ENCODE assay signal across 15 cellular contexts in genomic region chr3:177742273-177742672, GRCh38.
A peak's percentile ranks its signal among the peaks of the same experiment; 100 is the strongest.
DNase-seq lines count a peak whose midpoint lies in the region; ATAC-seq, FAIRE-seq and TF ChIP-seq lines count a peak whose summit lies in the region.
"Had no signal": no experiment of that assay in that cellular context is flagged by ENCODE, and none has a peak within 500 bp of the region (broad histone marks: within the 10 kb centered on the region; RNA-seq: fewer than 3 reads in every experiment).

No MANE protein-coding gene starts in this region.

- ATAC-seq in GM18867 (IDR thresholded peaks at IDR 0.05; ENCODE audit: unreplicated experiment) (peak; percentile 86), GM21526 (IDR thresholded peaks at IDR 0.05; ENCODE audit: low FRiP score, unreplicated experiment) (peak; percentile 68), HG02981 (IDR thresholded peaks at IDR 0.05; ENCODE audit: unreplicated experiment) (peak; percentile 67), GM12878 (peak; percentile 87), HG03196 (IDR thresholded peaks at IDR 0.05; ENCODE audit: unreplicated experiment) (no peak)
- ATAC-seq: activated T-cell treated with anti-CD3 and anti-CD28 coated beads, Interleukin-2, amount 50 U/mL, for 72 hours had no signal

- in situ Hi-C loops in GM12878 (cut with MboI) = no loop called here

- H3F3A ChIP-seq in smooth muscle cell (ENCODE audit: low read depth) = peaks cover 12% of the 10 kb centered on the region

- FAIRE-seq in GM12878 (lab: Jason Lieb, UNC) = no peak

- H3K9me3 ChIP-seq in GM12878 (replicated peaks; ENCODE audit: control insufficient read depth, insufficient read depth, low read length) (no peaks in the 10 kb centered on the region), smooth muscle cell (replicated peaks; ENCODE audit: low read depth) (no peaks in the 10 kb centered on the region)
- H3K9me3 ChIP-seq: neutrophil, vagina had no signal

- H4K20me1 ChIP-seq in GM12878 (ENCODE audit: control insufficient read depth, insufficient read depth) = no peaks in the 10 kb centered on the region
- H4K20me1 ChIP-seq in smooth muscle cell (ENCODE audit: low read depth) = no peaks in the 10 kb centered on the region

- TF ChIP-seq RAD21 in GM12878 (IDR thresholded peaks at IDR 0.05; ENCODE audit: insufficient read depth, low read depth, low read length) = no peak

- intact Hi-C loops in GM12878 (cut with micrococcal nuclease; ENCODE audit: unreplicated experiment) = no loop called here

- H3K79me2 ChIP-seq in GM12878 (ENCODE audit: control insufficient read depth, insufficient read depth, low read length) (no peaks in the 10 kb centered on the region), smooth muscle cell (ENCODE audit: low read depth) (no peaks in the 10 kb centered on the region)

- TF ChIP-seq POLR2A in GM12878 (IDR thresholded peaks at IDR 0.05; ENCODE audit: low read depth, low read length) = no peak

- H3K4me3 ChIP-seq in GM12878 (no peak overlapping the region), smooth muscle cell (no peak overlapping the region)
- H3K4me3 ChIP-seq: vagina had no signal

- no peaks in the 10 kb centered on the region for H3K4me1 ChIP-seq in GM12878 (ENCODE audit: control insufficient read depth, insufficient read depth, low read length)
- H3K4me1 ChIP-seq in smooth muscle cell (ENCODE audit: low read depth) = peaks cover 12% of the 10 kb centered on the region
- H3K4me1 ChIP-seq: vagina had no signal

- H3K4me2 ChIP-seq in GM12878 (ENCODE audit: control insufficient read depth, insufficient read depth) = no peak overlapping the region
- no peak overlapping the region for H3K4me2 ChIP-seq in smooth muscle cell

- DNase-seq in GM12878 (ENCODE audit: low read depth, low spot score) (no peak), mesenteric fat pad (ENCODE audit: low spot score) (no peak), smooth muscle cell (lab: John Stamatoyannopoulos, UW; ENCODE audit: unreplicated experiment) (no peak)
- DNase-seq in activated CD4-positive, alpha-beta T cell treated with anti-CD3 and anti-CD28 coated beads for 4 hours = no peak
- DNase-seq: activated T-cell treated with anti-CD3 and anti-CD28 coated beads, Interleukin-2, amount 50 U/mL, for 72 hours; HCEC 1CT; kidney glomerular epithelial cell; midbrain; SIG-M5 had no signal

- H3K27me3 ChIP-seq in GM12878 (replicated peaks in 1 of 2; ENCODE audit: control insufficient read depth in 2 of 2, insufficient read depth in 2 of 2, low read length in 1 of 2) = no peaks in the 10 kb centered on the region
- H3K27me3 ChIP-seq in smooth muscle cell (ENCODE audit: low read depth) = no peaks in the 10 kb centered on the region
- H3K27me3 ChIP-seq: neutrophil, vagina had no signal

- BruUV-seq in GM12878 (replicated peaks; lab: Mats Ljungman, UMichigan) = no TSS peak

- RAD21 ChIA-PET in GM12878 (lab: Charles Lee; ENCODE audit: unreplicated experiment) = no interaction called here

- CTCF ChIA-PET in GM12878 (lab: Yijun Ruan, JAX) = interaction anchor here (1.0 kb wide), 1 partner anchor 870 kb away, joined by 3 read pairs; no protein-coding TSS in a partner anchor

- TF ChIP-seq CTCF in GM12878 (IDR thresholded peaks at IDR 0.05 in 2 of 3, conservative IDR thresholded peaks at IDR 0.05 in 1 of 3; ENCODE audit: control insufficient read depth in 2 of 3, extremely low read depth in 1 of 3, insufficient read depth in 1 of 3, low read depth in 3 of 3, low read length in 3 of 3) (no peak), smooth muscle cell (IDR thresholded peaks at IDR 0.05; ENCODE audit: borderline replicate concordance, insufficient read depth, poor library complexity, severe bottlenecking) (no peak)

- TF ChIP-seq EP300 in GM12878 (IDR thresholded peaks at IDR 0.05; ENCODE audit: borderline replicate concordance in 1 of 2, control insufficient read depth in 1 of 2, low read depth in 2 of 2, low read length in 2 of 2) = no peak

- WGBS in GM12878 (ENCODE audit: insufficient coverage, insufficient replicate concordance, low lambda C conversion rate, missing lambda C conversion rate) = 9% methylated on average over 4 of the region's 4 CpGs
- 86% methylated on average over 4 of the region's 4 CpGs for WGBS in smooth muscle cell (ENCODE audit: low lambda C conversion rate)

- SMC1A ChIA-PET in GM12878 (lab: Charles Lee; ENCODE audit: uncharacterized antibody, unreplicated experiment) = interaction anchor here (0.7 to 2.0 kb wide), 2 partner anchors 10 to 697 kb away, joined by 3 to 5 read pairs; no protein-coding TSS in a partner anchor

- POLR2A ChIA-PET in GM12878 (lab: Charles Lee) = no interaction called here

- H2AFZ ChIP-seq in GM12878 (ENCODE audit: control insufficient read depth, low read depth, low read length) (no peak overlapping the region), smooth muscle cell (ENCODE audit: low read depth) (no peak overlapping the region)

- H3K36me3 ChIP-seq in GM12878 (ENCODE audit: control insufficient read depth in 2 of 2, insufficient read depth in 2 of 2, low read length in 1 of 2) = no peaks in the 10 kb centered on the region
- no peaks in the 10 kb centered on the region for H3K36me3 ChIP-seq in smooth muscle cell (ENCODE audit: low read depth)
- H3K36me3 ChIP-seq: neutrophil, vagina had no signal

- no peak overlapping the region for H3K27ac ChIP-seq in GM12878 (ENCODE audit: control insufficient read depth, insufficient read depth)
- H3K27ac ChIP-seq in smooth muscle cell (ENCODE audit: low read depth) = no peak overlapping the region
- H3K27ac ChIP-seq: neutrophil, vagina had no signal

- H3K9ac ChIP-seq in GM12878 (ENCODE audit: control insufficient read depth, insufficient read depth, low read length) (no peak overlapping the region), smooth muscle cell (ENCODE audit: low read depth) (no peak overlapping the region)

TF ChIP-seq in GM12878, 131 proteins besides CTCF, POLR2A, EP300 and RAD21:
- no peak for TF ChIP-seq ZNF217 (IDR thresholded peaks at IDR 0.05)
- TF ChIP-seq SUZ12 (IDR thresholded peaks at IDR 0.05; ENCODE audit: unreplicated experiment) = no peak
- TF ChIP-seq FOXM1 (IDR thresholded peaks at IDR 0.05; ENCODE audit: low read depth, low read length) = 0 out of 2 replicates have a peak, but pooled peaks have one; percentile 28
TF ChIP-seq in GM12878: peak in this region for 1.
